ENCODE assay signal across 18 cellular contexts in the genomic region with DNA sequence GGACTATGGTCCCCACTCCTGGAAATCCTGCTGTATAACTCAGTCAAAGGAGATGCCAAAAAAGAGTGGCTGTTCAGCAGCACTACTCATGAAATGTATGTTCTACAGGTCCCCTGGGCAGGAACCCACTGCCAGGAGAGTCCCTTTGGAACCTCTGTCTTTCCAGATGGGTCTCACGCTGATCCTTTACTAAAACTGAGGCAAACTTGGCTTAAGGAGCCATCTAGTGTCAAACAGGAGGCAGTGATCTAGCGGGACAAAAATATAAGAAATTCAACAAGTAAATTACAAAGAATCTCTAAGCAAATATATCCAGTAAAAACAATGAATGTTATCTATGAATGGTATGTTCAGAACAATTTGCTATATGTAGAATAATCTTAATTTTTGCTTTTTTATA.
DNase-seq lines count a peak whose midpoint lies in the region; ATAC-seq, FAIRE-seq and TF ChIP-seq lines count a peak whose summit lies in the region.
"Had no signal": no experiment of that assay in that cellular context is flagged by ENCODE, and none has a peak within 500 bp of the region (broad histone marks: within the 10 kb centered on the region; RNA-seq: fewer than 3 reads in every experiment).

No MANE protein-coding gene starts in this region.

- H2AFZ ChIP-seq in HepG2 (ENCODE audit: low read length) (no peak overlapping the region), OCI-LY1 (ENCODE audit: low read length) (no peak overlapping the region)
- H2AFZ ChIP-seq: parathyroid adenoma had no signal

- TF ChIP-seq CTCF in HepG2 (CRISPR knock-in tag; IDR thresholded peaks at IDR 0.05) (peak; percentile 20), right lobe of liver (IDR thresholded peaks at IDR 0.05) (no peak), OCI-LY1 (IDR thresholded peaks at IDR 0.05; ENCODE audit: low read length) (peak; percentile 27; the same call in 1 of the 2 replicates), epithelial cell of proximal tubule (conservative IDR thresholded peaks at IDR 0.05; ENCODE audit: low read depth, low read length) (peak; percentile 49), kidney (IDR thresholded peaks at IDR 0.05; ENCODE audit: borderline replicate concordance, extremely low read depth, insufficient read depth) (no peak)

- POLR2A ChIA-PET in HepG2 (lab: Yijun Ruan, JAX), result no interaction called here

- no peaks in the 10 kb centered on the region for H3K27me3 ChIP-seq in HepG2 (ENCODE audit: control insufficient read depth in 1 of 2, insufficient read depth in 2 of 2, low read length in 2 of 2)
- no peaks in the 10 kb centered on the region for H3K27me3 ChIP-seq in right lobe of liver
- no peaks in the 10 kb centered on the region for H3K27me3 ChIP-seq in OCI-LY1 (ENCODE audit: insufficient read depth, low read length)
- H3K27me3 ChIP-seq: gastroesophageal sphincter had no signal

- CTCF ChIA-PET in HepG2 (lab: Yijun Ruan, JAX; ENCODE audit: low intra/inter-chr PET ratio, low total read pairs), result no interaction called here

- no TSS peak for BruUV-seq in HepG2 (replicated peaks; lab: Mats Ljungman, UMichigan)

- H3K9me3 ChIP-seq in HepG2 (ENCODE audit: low read length) (peaks cover 32% of the 10 kb centered on the region), right lobe of liver (no peaks in the 10 kb centered on the region), OCI-LY1 (ENCODE audit: low read length) (no peaks in the 10 kb centered on the region), kidney (ENCODE audit: control insufficient read depth in 1 of 2, low read length in 2 of 2) (no peaks in the 10 kb centered on the region)
- H3K9me3 ChIP-seq: mucosa of descending colon had no signal

- TF ChIP-seq EP300 in HepG2 (IDR thresholded peaks at IDR 0.05; ENCODE audit: low read depth in 2 of 2, low read length in 2 of 2) (no peak), HepG2 (CRISPR knock-in tag; IDR thresholded peaks at IDR 0.05; ENCODE audit: borderline replicate concordance) (no peak)

- DNase-seq in HepG2 (ENCODE audit: low spot score) (no peak), right lobe of liver (no peak), epithelial cell of proximal tubule (ENCODE audit: low read depth) (no peak), kidney (no peak), CD1c-positive myeloid dendritic cell (ENCODE audit: extremely low spot score) (no peak)
- no peak for DNase-seq in stimulated activated naive CD8-positive, alpha-beta T cell treated with anti-CD3 and anti-CD28 coated beads, Interleukin-15, Interleukin-2, amounts not matched to agents 100 U/mL and 50 U/mL, for 24 hours
- DNase-seq: activated gamma-delta T cell treated with Interleukin-2 at 50 U/mL for 16 hours; left cardiac atrium; mucosa of descending colon; NCI-H187 treated with DMSO at 0.1 percent for 48 hours; SHP77 treated with DMSO at 0.1 percent for 48 hours; stimulated activated CD4-positive, alpha-beta T cell treated with anti-CD3 and anti-CD28 coated beads, Interleukin-12 subunit alpha, Interleukin-12 subunit beta, amount 100 ng/mL, for 4 hours had no signal

- no peaks in the 10 kb centered on the region for H3K9me2 ChIP-seq in OCI-LY1 (ENCODE audit: low read depth, low read length)

- H3K4me3 ChIP-seq in HepG2 (replicated peaks in 1 of 3; ENCODE audit: insufficient read depth in 1 of 3, low read depth in 2 of 3, low read length in 3 of 3) (no peak overlapping the region), right lobe of liver (no peak overlapping the region), OCI-LY1 (ENCODE audit: low read depth, low read length, poor library complexity, severe bottlenecking) (no peak overlapping the region), epithelial cell of proximal tubule (ENCODE audit: low read depth, low read length) (no peak overlapping the region), kidney (ENCODE audit: low read length in 2 of 2) (no peak overlapping the region)
- H3K4me3 ChIP-seq: gastroesophageal sphincter, mucosa of descending colon had no signal

- H3K36me3 ChIP-seq in HepG2 (replicated peaks in 1 of 2; ENCODE audit: control insufficient read depth in 1 of 2, insufficient read depth in 2 of 2, low read length in 2 of 2) (no peaks in the 10 kb centered on the region), right lobe of liver (no peaks in the 10 kb centered on the region), OCI-LY1 (ENCODE audit: insufficient read depth, low read length) (no peaks in the 10 kb centered on the region), kidney (ENCODE audit: control insufficient read depth in 1 of 2, insufficient read depth in 2 of 2, low read length in 2 of 2) (no peaks in the 10 kb centered on the region)
- H3K36me3 ChIP-seq: gastroesophageal sphincter had no signal

- H3K79me2 ChIP-seq in HepG2 (ENCODE audit: insufficient read depth, low read length), result no peaks in the 10 kb centered on the region
- H3K79me2 ChIP-seq in OCI-LY1 (ENCODE audit: insufficient read depth, low read length), result no peaks in the 10 kb centered on the region
- H3K79me2 ChIP-seq: parathyroid adenoma had no signal

- no peaks in the 10 kb centered on the region for H3F3A ChIP-seq in OCI-LY1 (ENCODE audit: insufficient read depth, low read length)

- in situ Hi-C loops in HepG2 (cut with HindIII; ENCODE audit: extremely low pct_ligation_motif_present, low pct_unique_long_range_greater_than_20kb), result no loop called here

- 0% methylated on average over 2 of the region's 2 CpGs for WGBS in HepG2 (ENCODE audit: low lambda C conversion rate)
- 40% methylated on average over 2 of the region's 2 CpGs for WGBS in right lobe of liver (ENCODE audit: insufficient coverage, low coverage, low lambda C conversion rate, missing lambda C conversion rate)

- FAIRE-seq in HepG2 (lab: Jason Lieb, UNC), result no peak
- no peak for FAIRE-seq in kidney (lab: Jason Lieb, UNC)
- FAIRE-seq: GM12891 had no signal

- H3K4me1 ChIP-seq in HepG2 (ENCODE audit: insufficient read depth, low read length) (no peaks in the 10 kb centered on the region), right lobe of liver (no peaks in the 10 kb centered on the region), OCI-LY1 (ENCODE audit: insufficient read depth, low read length, severe bottlenecking) (no peaks in the 10 kb centered on the region), kidney (ENCODE audit: control insufficient read depth in 1 of 2, insufficient read depth in 1 of 2, low read depth in 1 of 2, low read length in 2 of 2) (no peaks in the 10 kb centered on the region)
- H3K4me1 ChIP-seq: gastroesophageal sphincter, parathyroid adenoma had no signal

- intact Hi-C loops in HepG2 (cut with micrococcal nuclease; ENCODE audit: unreplicated experiment) (no loop called here), right lobe of liver (cut with DNase I) (no loop called here), kidney (cut with DNase I) (no loop called here)

- TF ChIP-seq POLR2A in HepG2 (IDR thresholded peaks at IDR 0.05; ENCODE audit: insufficient read depth in 1 of 2, low read depth in 2 of 2, low read length in 2 of 2), result no peak
- TF ChIP-seq POLR2A in right lobe of liver (IDR thresholded peaks at IDR 0.05), result no peak

- ATAC-seq in HepG2, result no peak
- no peak for ATAC-seq in right lobe of liver
- ATAC-seq in stimulated activated naive CD8-positive, alpha-beta T cell treated with anti-CD3 and anti-CD28 coated beads, Interleukin-15, Interleukin-2, amounts not matched to agents 100 U/mL and 50 U/mL, for 24 hours, result no peak
- no peak for ATAC-seq in GM19467 (IDR thresholded peaks at IDR 0.05; ENCODE audit: unreplicated experiment)
- ATAC-seq: gastroesophageal sphincter, left cardiac atrium, mucosa of descending colon had no signal

- no peak overlapping the region for H3K27ac ChIP-seq in HepG2 (ENCODE audit: extremely low read length, insufficient read depth, low read length)
- H3K27ac ChIP-seq in right lobe of liver, result no peak overlapping the region
- H3K27ac ChIP-seq in OCI-LY1 (ENCODE audit: low read depth, low read length, poor library complexity, severe bottlenecking), result no peak overlapping the region
- H3K27ac ChIP-seq in kidney (ENCODE audit: low read depth in 2 of 2, low read length in 2 of 2), result no peak overlapping the region
- H3K27ac ChIP-seq: gastroesophageal sphincter, KMS-11, parathyroid adenoma had no signal

- TF ChIP-seq RAD21 in HepG2 (CRISPR knock-in tag; IDR thresholded peaks at IDR 0.05), result no peak

- H3K9ac ChIP-seq in HepG2 (ENCODE audit: insufficient read depth, low read depth, low read length), result no peak overlapping the region
- H3K9ac ChIP-seq in OCI-LY1 (ENCODE audit: low read length), result no peak overlapping the region
- H3K9ac ChIP-seq in kidney (ENCODE audit: low read length in 2 of 2), result no peak overlapping the region
- H3K9ac ChIP-seq: KMS-11, parathyroid adenoma had no signal

- no peaks in the 10 kb centered on the region for H4K20me1 ChIP-seq in HepG2 (ENCODE audit: insufficient read depth, low read length)
- H4K20me1 ChIP-seq in OCI-LY1 (ENCODE audit: insufficient read depth, low read length), result no peaks in the 10 kb centered on the region

- H3K4me2 ChIP-seq in HepG2 (ENCODE audit: low read depth, low read length) (no peak overlapping the region), OCI-LY1 (ENCODE audit: low read length) (no peak overlapping the region)
- H3K4me2 ChIP-seq: KMS-11 had no signal

TF ChIP-seq in HepG2, 621 proteins besides CTCF, POLR2A, EP300 and RAD21:
- peak; percentile 40 for TF ChIP-seq STAG1 (CRISPR knock-in tag; IDR thresholded peaks at IDR 0.05)
- TF ChIP-seq ZNF225 (CRISPR knock-in tag; IDR thresholded peaks at IDR 0.05), result peak; percentile 80; the same call in 1 of the 2 replicates
- no peak for TF ChIP-seq ZSCAN9 (CRISPR knock-in tag; IDR thresholded peaks at IDR 0.05; ENCODE audit: borderline replicate concordance)
- TF ChIP-seq MATR3 (CRISPR knock-in tag; IDR thresholded peaks at IDR 0.05), result no peak
- no peak for TF ChIP-seq HMGA1 (CRISPR knock-in tag; conservative IDR thresholded peaks at IDR 0.05)

Comparison
In these comparisons a context has a peak if more than half of its experiments do, and no peak if none do; other contexts are left out.
1. CTCF ChIP-seq: peak in HepG2 (single experiment), OCI-LY1 (single experiment) and epithelial cell of proximal tubule (single experiment); none in right lobe of liver (0 of 4) and kidney (single experiment).